ENCODE assay signal across 23 cellular contexts in genomic region chr4:99800332-99801004, GRCh38. TPM values are rescaled to one million over a fixed set of nuclear protein-coding genes. Genes with fewer than 3 reads are reported as not detected.
"Had no signal": no experiment of that assay in that cellular context is flagged by ENCODE, and none has a peak within 500 bp of the region (broad histone marks: within the 10 kb centered on the region; RNA-seq: fewer than 3 reads in every experiment).

No MANE protein-coding gene starts in this region.

- H3K9me3 ChIP-seq: suprapubic skin had no signal

- H3K4me3 ChIP-seq: suprapubic skin had no signal

- H3K27me3 ChIP-seq: brain microvascular endothelial cell had no signal

- DNase-seq: activated CD4-positive, alpha-beta T cell treated with anti-CD3 and anti-CD28 coated beads, Interleukin-2, amount 10 ng/mL, durations not matched to agents 7 days and 5 days; activated CD4-positive, CD25-positive, alpha-beta regulatory T cell treated with anti-CD3 and anti-CD28 coated beads, Interleukin-2, amount 50 U/mL, for 72 hours; activated CD8-positive, alpha-beta T cell treated with anti-CD3 and anti-CD28 coated beads for 36 hours; activated gamma-delta T cell; aorta; brain microvascular endothelial cell; central memory CD4-positive, alpha-beta T cell; dermis blood vessel endothelial cell; effector CD8-positive, alpha-beta T cell; erythroblast; foreskin keratinocyte; glutamatergic neuron; hypothalamus; midbrain; natural killer cell; stimulated activated CD4-positive, alpha-beta T cell treated with anti-CD3 and anti-CD28 coated beads, Interleukin-12 subunit alpha, Interleukin-12 subunit beta, amount 100 ng/mL, for 4 hours; stimulated activated CD4-positive, alpha-beta T cell treated with anti-CD3 and anti-CD28 coated beads, Interleukin-4, amount 100 ng/mL, for 4 hours; T-cell; WERI-Rb-1 had no signal

- H3K4me1 ChIP-seq: foreskin keratinocyte, suprapubic skin had no signal

- ATAC-seq: activated CD8-positive, alpha-beta T cell treated with anti-CD3 and anti-CD28 coated beads for 36 hours; foreskin keratinocyte; natural killer cell; T-cell had no signal

- H3K27ac ChIP-seq: brain microvascular endothelial cell, foreskin keratinocyte, suprapubic skin, WERI-Rb-1 had no signal

- H3K36me3 ChIP-seq: brain microvascular endothelial cell, suprapubic skin, WERI-Rb-1 had no signal

RNA-seq across cellular contexts. Expression of gene DAPP1, which starts 16.2 kb away (rescaled TPM):
- total RNA-seq: dermis blood vessel endothelial cell, fibroblast of lung, lung microvascular endothelial cell, osteoblast had no signal
